In genomic region chr1:182839209-182840065, GRCh38 we compare ENCODE assay signal across 1 cellular context.
TF ChIP-seq lines count a peak whose summit lies in the region.

DHX9 (plus strand) TSS chr1:182839347; CDS start chr1:182842567, 3,220 bp downstream.

TF ChIP-seq in HepG2, 621 proteins besides CTCF, POLR2A, EP300 and RAD21 (continued from another document):
- TF ChIP-seq PAXIP1 (CRISPR knock-in tag; conservative IDR thresholded peaks at IDR 0.05) (peak; percentile 15; the same call in 1 of the 2 replicates), ARNT (IDR thresholded peaks at IDR 0.05) (no peak), ZNF251 (CRISPR knock-in tag; IDR thresholded peaks at IDR 0.05) (no peak), RFXANK (CRISPR knock-in tag; IDR thresholded peaks at IDR 0.05) (no peak), CEBPB (IDR thresholded peaks at IDR 0.05; ENCODE audit: borderline replicate concordance, low read depth, low read length) (no peak), MED13 (CRISPR knock-in tag; IDR thresholded peaks at IDR 0.05) (0 out of 2 replicates have a peak, but pooled peaks have one; percentile 46), ATRX (CRISPR knock-in tag; IDR thresholded peaks at IDR 0.05; ENCODE audit: borderline replicate concordance) (no peak), RFX5 (IDR thresholded peaks at IDR 0.05; ENCODE audit: low read depth, low read length) (peak; percentile 58; the same call in 1 of the 2 replicates), ZNF570 (CRISPR knock-in tag; IDR thresholded peaks at IDR 0.05; ENCODE audit: borderline replicate concordance) (no peak), GTF2F1 (IDR thresholded peaks at IDR 0.05; ENCODE audit: low read length) (peak; percentile 82; the same call in 1 of the 2 replicates), IRF9 (CRISPR knock-in tag; IDR thresholded peaks at IDR 0.05; ENCODE audit: borderline replicate concordance) (peak; percentile 44; the same call in 1 of the 2 replicates), ZMAT5 (CRISPR knock-in tag; IDR thresholded peaks at IDR 0.05; ENCODE audit: borderline replicate concordance, low read depth) (no peak), ZNF230 (CRISPR knock-in tag; IDR thresholded peaks at IDR 0.05) (no peak), ZBTB42 (CRISPR knock-in tag; IDR thresholded peaks at IDR 0.05) (peak; percentile 31; the same call in 1 of the 2 replicates), SPEN (CRISPR knock-in tag; IDR thresholded peaks at IDR 0.05; ENCODE audit: low read depth) (peak; percentile 77), STAT5B (CRISPR knock-in tag; IDR thresholded peaks at IDR 0.05) (no peak), MYC (CRISPR knock-in tag; IDR thresholded peaks at IDR 0.05; ENCODE audit: borderline replicate concordance) (peak; percentile 81), ZBTB26 (CRISPR knock-in tag; IDR thresholded peaks at IDR 0.05; ENCODE audit: borderline replicate concordance) (no peak), PRDM4 (CRISPR knock-in tag; IDR thresholded peaks at IDR 0.05; ENCODE audit: borderline replicate concordance) (no peak), NR2F6 (IDR thresholded peaks at IDR 0.05) (no peak), NR2F6 (CRISPR knock-in tag; IDR thresholded peaks at IDR 0.05) (no peak), ZNF552 (CRISPR knock-in tag; IDR thresholded peaks at IDR 0.05; ENCODE audit: borderline replicate concordance) (no peak; the same call in 1 of the 2 replicates), ZFY (CRISPR knock-in tag; IDR thresholded peaks at IDR 0.05) (peak; percentile 96), ZNF777 (CRISPR knock-in tag; IDR thresholded peaks at IDR 0.05) (0 out of 2 replicates have a peak, but pooled peaks have one; percentile 45), PHF20 (CRISPR knock-in tag; IDR thresholded peaks at IDR 0.05) (peak; percentile 71; the same call in 1 of the 2 replicates), KLF12 (CRISPR knock-in tag; IDR thresholded peaks at IDR 0.05; ENCODE audit: borderline replicate concordance) (no peak), NFRKB (IDR thresholded peaks at IDR 0.05) (no peak), TRAFD1 (CRISPR knock-in tag; IDR thresholded peaks at IDR 0.05; ENCODE audit: borderline replicate concordance) (no peak; the same call in 1 of the 2 replicates), SKIL (CRISPR knock-in tag; IDR thresholded peaks at IDR 0.05; ENCODE audit: borderline replicate concordance) (no peak), NRL (CRISPR knock-in tag; IDR thresholded peaks at IDR 0.05; ENCODE audit: borderline replicate concordance) (peak; percentile 78), ZUFSP (CRISPR knock-in tag; IDR thresholded peaks at IDR 0.05; ENCODE audit: borderline replicate concordance) (no peak), ZXDC (CRISPR knock-in tag; IDR thresholded peaks at IDR 0.05) (peak; percentile 74; the same call in 1 of the 2 replicates)
